In genomic region chr3:188948658-188949400, GRCh38 we compare ENCODE assay signal across 8 cellular contexts.
DNase-seq lines count a peak whose midpoint lies in the region; ATAC-seq and TF ChIP-seq lines count a peak whose summit lies in the region.

No MANE protein-coding gene starts in this region.

- intact Hi-C loops in CD14-positive monocyte (cut with micrococcal nuclease) (loop anchor here (1.0 to 10.0 kb wide), 6 partner anchors 37 to 514 kb away; no protein-coding TSS in a partner anchor), colonic mucosa (cut with DNase I) (loop anchor here (2.0 to 10.0 kb wide), 3 partner anchors 684 to 1208 kb away; partner anchors contain the start of gene LPP), mucosa of descending colon (cut with DNase I, micrococcal nuclease) (no loop called here)

- H3K36me3 Mint-ChIP-seq in CD14-positive monocyte (peaks cover 4 to 10% of the 10 kb centered on the region in 2 donors), type B pancreatic cell (peaks cover 4% of the 10 kb centered on the region)

- no peak overlapping the region for H3K4me3 ChIP-seq in colonic mucosa
- H3K4me3 ChIP-seq in mucosa of descending colon = no peak overlapping the region

- peaks cover 0 to 2% (median 0%) of the 10 kb centered on the region in 3 donors for H3K27me3 Mint-ChIP-seq in CD14-positive monocyte (ENCODE audit: low read depth in 3 of 3)
- peaks cover 9% of the 10 kb centered on the region for H3K27me3 Mint-ChIP-seq in type B pancreatic cell

- H3K4me1 Mint-ChIP-seq in CD14-positive monocyte (peaks cover 93% of the 10 kb centered on the region), type B pancreatic cell (ENCODE audit: unreplicated experiment) (peaks cover 21% of the 10 kb centered on the region)

- ATAC-seq in mucosa of descending colon (peak; percentile 5), GM19452 (IDR thresholded peaks at IDR 0.05; ENCODE audit: unreplicated experiment) (no peak)

- H3K27me3 ChIP-seq in colonic mucosa = no peaks in the 10 kb centered on the region

- no peaks in the 10 kb centered on the region for H3K9me3 ChIP-seq in colonic mucosa
- no peaks in the 10 kb centered on the region for H3K9me3 ChIP-seq in mucosa of descending colon

- H3K4me3 Mint-ChIP-seq in CD14-positive monocyte = peak overlapping the region; percentile 83 to 85
- peak overlapping the region; percentile 90 for H3K4me3 Mint-ChIP-seq in type B pancreatic cell

- TF ChIP-seq CTCF in CD14-positive monocyte (IDR thresholded peaks at IDR 0.05) = no peak
- TF ChIP-seq CTCF in colonic mucosa (IDR thresholded peaks at IDR 0.05) = no peak
- no peak for TF ChIP-seq CTCF in mucosa of descending colon (IDR thresholded peaks at IDR 0.05)
- TF ChIP-seq CTCF in type B pancreatic cell (conservative IDR thresholded peaks at IDR 0.05) = no peak

- peak overlapping the region; percentile 98 to 100 (median 99) for H3K27ac Mint-ChIP-seq in CD14-positive monocyte
- H3K27ac Mint-ChIP-seq in type B pancreatic cell = peak overlapping the region; percentile 90

- peak overlapping the region; percentile 59 for H3K27ac ChIP-seq in colonic mucosa

- H3K9ac ChIP-seq in colonic mucosa (ENCODE audit: low read depth in 2 of 2, low read length in 2 of 2) = peak overlapping the region; percentile 45 to 67

- DNase-seq in CD14-positive monocyte (ENCODE audit: low spot score) (peak; percentile 86), NCI-H446 (lab: John Stamatoyannopoulos, UW) (peak; percentile 44 to 70), colonic mucosa (no peak), mucosa of descending colon (no peak), type B pancreatic cell (ENCODE audit: extremely low spot score, unreplicated experiment) (no peak), cerebellum (ENCODE audit: low spot score) (no peak), GM19238 (ENCODE audit: insufficient read length, low spot score) (no peak)

- H3K4me1 ChIP-seq in colonic mucosa (no peaks in the 10 kb centered on the region), mucosa of descending colon (ENCODE audit: low read depth) (peaks cover 27% of the 10 kb centered on the region)

- H3K9me3 Mint-ChIP-seq in CD14-positive monocyte (no peaks in the 10 kb centered on the region), type B pancreatic cell (no peaks in the 10 kb centered on the region)

- no peaks in the 10 kb centered on the region for H3K36me3 ChIP-seq in colonic mucosa
- H3K36me3 ChIP-seq in mucosa of descending colon (ENCODE audit: low read depth) = no peaks in the 10 kb centered on the region

Comparison
In these comparisons a context has a peak if more than half of its experiments do, and no peak if none do; other contexts are left out.
1. DNase-seq: peak in CD14-positive monocyte (single experiment) and NCI-H446 (2 of 2); none in colonic mucosa (single experiment), mucosa of descending colon (0 of 3), type B pancreatic cell (single experiment), cerebellum (single experiment) and GM19238 (single experiment).
2. intact Hi-C loops: an anchor here in CD14-positive monocyte (1.0 to 10.0 kb wide) and colonic mucosa (2.0 to 10.0 kb wide); none called in mucosa of descending colon.